9 cellular contexts compared by ENCODE assay signal in genomic region chr6:72084992-72085569, GRCh38.
A peak's percentile ranks its signal among the peaks of the same experiment; 100 is the strongest.
DNase-seq lines count a peak whose midpoint lies in the region; ATAC-seq, FAIRE-seq and TF ChIP-seq lines count a peak whose summit lies in the region.
"Had no signal": no experiment of that assay in that cellular context is flagged by ENCODE, and none has a peak within 500 bp of the region (broad histone marks: within the 10 kb centered on the region; RNA-seq: fewer than 3 reads in every experiment).

No MANE protein-coding gene starts in this region.

- no peak overlapping the region for H3K27ac Mint-ChIP-seq in activated T-helper 17 cell treated with anti-CD3 and anti-CD28 coated beads, Interleukin-2, amount 50 U/mL, for 72 hours

- POLR2A ChIA-PET in BJ (lab: Charles Lee), result no interaction called here

- no peak for DNase-seq in BJ (ENCODE audit: low read depth)
- DNase-seq in HT-29 (ENCODE audit: low spot score), result peak; percentile 18
- peak; percentile 74 for DNase-seq in inferior parietal cortex (ENCODE audit: extremely low spot score)
- DNase-seq in ureter (ENCODE audit: low spot score), result no peak
- DNase-seq in HPDE6-E6E7 (ENCODE audit: extremely low spot score), result no peak
- DNase-seq: retina had no signal

- ATAC-seq in GM21447 (IDR thresholded peaks at IDR 0.05; ENCODE audit: unreplicated experiment), result no peak
- no peak for ATAC-seq in activated T-helper 17 cell treated with anti-CD3 and anti-CD28 coated beads, Interleukin-2, amount 50 U/mL, for 72 hours (replicated peaks)

- H3K4me3 ChIP-seq in BJ (ENCODE audit: low read depth, low read length), result no peak overlapping the region

- H3K27me3 Mint-ChIP-seq in activated T-helper 17 cell treated with anti-CD3 and anti-CD28 coated beads, Interleukin-2, amount 50 U/mL, for 72 hours, result no peaks in the 10 kb centered on the region

- TF ChIP-seq CTCF in BJ (IDR thresholded peaks at IDR 0.05; ENCODE audit: insufficient read depth, low read depth, low read length), result peak; percentile 25; the same call in 1 of the 2 replicates

- H3K4me1 Mint-ChIP-seq in activated T-helper 17 cell treated with anti-CD3 and anti-CD28 coated beads, Interleukin-2, amount 50 U/mL, for 72 hours, result no peaks in the 10 kb centered on the region

- no peak overlapping the region for H3K4me3 Mint-ChIP-seq in activated T-helper 17 cell treated with anti-CD3 and anti-CD28 coated beads, Interleukin-2, amount 50 U/mL, for 72 hours

- peak; percentile 79 for FAIRE-seq in TTC549 (lab: Jason Lieb, UNC)

- H3K36me3 ChIP-seq in BJ (ENCODE audit: control insufficient read depth, insufficient read depth, low read length), result no peaks in the 10 kb centered on the region

- no peaks in the 10 kb centered on the region; the same call in 1 of the 2 replicates for H3K27me3 ChIP-seq in BJ (ENCODE audit: control insufficient read depth, insufficient read depth, low read length)

- CTCF ChIA-PET in BJ (lab: Yijun Ruan, JAX), result interaction anchor here (1.1 to 1.5 kb wide), 3 partner anchors 11 to 232 kb away, joined by 3 to 5 read pairs (median 3); no protein-coding TSS in a partner anchor

- no peaks in the 10 kb centered on the region for H3K9me3 Mint-ChIP-seq in activated T-helper 17 cell treated with anti-CD3 and anti-CD28 coated beads, Interleukin-2, amount 50 U/mL, for 72 hours

- H3K36me3 Mint-ChIP-seq in activated T-helper 17 cell treated with anti-CD3 and anti-CD28 coated beads, Interleukin-2, amount 50 U/mL, for 72 hours (ENCODE audit: low read depth), result no peaks in the 10 kb centered on the region

Comparison
In these comparisons a context has a peak if more than half of its experiments do, and no peak if none do; other contexts are left out.
1. DNase-seq: peak in HT-29 (single experiment) and inferior parietal cortex (single experiment); none in BJ (single experiment), ureter (single experiment) and HPDE6-E6E7 (single experiment).